Comparison of ENCODE assay signal across 9 cellular contexts in genomic region chr15:83559310-83559966, GRCh38.
DNase-seq lines count a peak whose midpoint lies in the region; ATAC-seq and TF ChIP-seq lines count a peak whose summit lies in the region.
"Had no signal": no experiment of that assay in that cellular context is flagged by ENCODE, and none has a peak within 500 bp of the region (broad histone marks: within the 10 kb centered on the region; RNA-seq: fewer than 3 reads in every experiment).

No MANE protein-coding gene starts in this region.

- H3K9ac ChIP-seq in OCI-LY3 (ENCODE audit: low read length), result no peak overlapping the region

- H3K4me1 Mint-ChIP-seq in activated naive CD8-positive, alpha-beta T cell treated with anti-CD3 and anti-CD28 coated beads, Interleukin-2, amount 50 U/mL, for 24 hours, result no peaks in the 10 kb centered on the region

- intact Hi-C loops in Right ventricle myocardium superior (cut with DNase I), result loop anchor here (2.0 kb wide), 2 partner anchors 121 to 311 kb away; no protein-coding TSS in a partner anchor
- intact Hi-C loops in posterior cingulate gyrus (cut with DNase I), result loop anchor here (1.0 to 5.0 kb wide), 3 partner anchors 42 to 121 kb away; partner anchors contain the start of gene SH3GL3

- peak; percentile 77 for ATAC-seq in HG03460 (IDR thresholded peaks at IDR 0.05; ENCODE audit: unreplicated experiment)
- ATAC-seq in activated naive CD8-positive, alpha-beta T cell treated with anti-CD3 and anti-CD28 coated beads, Interleukin-2, amount 50 U/mL, for 24 hours, result peak; percentile 52
- ATAC-seq in Right ventricle myocardium superior (ENCODE audit: poor library complexity), result peak; percentile 77

- H3K27ac ChIP-seq in OCI-LY3 (ENCODE audit: low read length), result no peak overlapping the region

- no peaks in the 10 kb centered on the region for H3K36me3 Mint-ChIP-seq in activated naive CD8-positive, alpha-beta T cell treated with anti-CD3 and anti-CD28 coated beads, Interleukin-2, amount 50 U/mL, for 24 hours (ENCODE audit: low read depth)
- H3K36me3 Mint-ChIP-seq: IgD-negative memory B cell had no signal

- no peaks in the 10 kb centered on the region for H3K9me3 ChIP-seq in OCI-LY3 (ENCODE audit: insufficient read depth, low read length)

- H3K27ac Mint-ChIP-seq in activated naive CD8-positive, alpha-beta T cell treated with anti-CD3 and anti-CD28 coated beads, Interleukin-2, amount 50 U/mL, for 24 hours, result no peak overlapping the region
- H3K27ac Mint-ChIP-seq: IgD-negative memory B cell had no signal

- DNase-seq in AG08395 (ENCODE audit: low spot score), result peak; percentile 77
- peak; percentile 51 for DNase-seq in activated naive CD8-positive, alpha-beta T cell treated with anti-CD3 and anti-CD28 coated beads, Interleukin-2, amount 50 U/mL, for 24 hours
- DNase-seq in Right ventricle myocardium superior, result no peak
- DNase-seq in posterior cingulate gyrus, result peak in 9 of 10 donors; percentile 41 to 92 (median 75)
- no peak for DNase-seq in OCI-M2 (lab: John Stamatoyannopoulos, UW; ENCODE audit: unreplicated experiment)

- no peaks in the 10 kb centered on the region for H3K27me3 Mint-ChIP-seq in activated naive CD8-positive, alpha-beta T cell treated with anti-CD3 and anti-CD28 coated beads, Interleukin-2, amount 50 U/mL, for 24 hours
- H3K27me3 Mint-ChIP-seq: IgD-negative memory B cell had no signal

- H3K79me2 ChIP-seq in OCI-LY3 (ENCODE audit: low read length), result no peaks in the 10 kb centered on the region

- peaks cover 22% of the 10 kb centered on the region for H3K27me3 ChIP-seq in OCI-LY3 (ENCODE audit: low read depth, low read length)

- no peaks in the 10 kb centered on the region for H3K4me1 ChIP-seq in OCI-LY3 (ENCODE audit: low read length)

- H3K36me3 ChIP-seq in OCI-LY3 (replicated peaks; ENCODE audit: low read depth, low read length), result no peaks in the 10 kb centered on the region

- TF ChIP-seq CTCF in GM12875 (IDR thresholded peaks at IDR 0.05; ENCODE audit: borderline replicate concordance, insufficient read depth, low read depth, low read length) (peak; percentile 83), OCI-LY3 (IDR thresholded peaks at IDR 0.05; ENCODE audit: low read depth, low read length) (peak; percentile 93)

- no peak overlapping the region for H3K4me3 Mint-ChIP-seq in activated naive CD8-positive, alpha-beta T cell treated with anti-CD3 and anti-CD28 coated beads, Interleukin-2, amount 50 U/mL, for 24 hours
- H3K4me3 Mint-ChIP-seq: IgD-negative memory B cell had no signal

- no peaks in the 10 kb centered on the region for H3K9me3 Mint-ChIP-seq in activated naive CD8-positive, alpha-beta T cell treated with anti-CD3 and anti-CD28 coated beads, Interleukin-2, amount 50 U/mL, for 24 hours
- H3K9me3 Mint-ChIP-seq: IgD-negative memory B cell had no signal

- no peak overlapping the region for H3K4me3 ChIP-seq in GM12875 (ENCODE audit: low read depth, low read length)
- H3K4me3 ChIP-seq in OCI-LY3 (ENCODE audit: low read length), result no peak overlapping the region

- no peaks in the 10 kb centered on the region for H4K20me1 ChIP-seq in OCI-LY3 (ENCODE audit: insufficient read depth, low read length)

- H3K4me2 ChIP-seq in OCI-LY3 (ENCODE audit: low read length), result no peak overlapping the region

- H2AFZ ChIP-seq in OCI-LY3 (ENCODE audit: low read depth, low read length), result no peak overlapping the region

Comparison
In these comparisons a context has a peak if more than half of its experiments do, and no peak if none do; other contexts are left out.
1. DNase-seq: peak in AG08395 (single experiment), activated naive CD8-positive, alpha-beta T cell treated with anti-CD3 and anti-CD28 coated beads, Interleukin-2, amount 50 U/mL, for 24 hours (single experiment) and posterior cingulate gyrus (9 of 10); none in Right ventricle myocardium superior (single experiment) and OCI-M2 (single experiment).
2. Peak in every context shown above with its lines, with median percentiles within 50 percentile points of each other: ATAC-seq.